In the genomic region with DNA sequence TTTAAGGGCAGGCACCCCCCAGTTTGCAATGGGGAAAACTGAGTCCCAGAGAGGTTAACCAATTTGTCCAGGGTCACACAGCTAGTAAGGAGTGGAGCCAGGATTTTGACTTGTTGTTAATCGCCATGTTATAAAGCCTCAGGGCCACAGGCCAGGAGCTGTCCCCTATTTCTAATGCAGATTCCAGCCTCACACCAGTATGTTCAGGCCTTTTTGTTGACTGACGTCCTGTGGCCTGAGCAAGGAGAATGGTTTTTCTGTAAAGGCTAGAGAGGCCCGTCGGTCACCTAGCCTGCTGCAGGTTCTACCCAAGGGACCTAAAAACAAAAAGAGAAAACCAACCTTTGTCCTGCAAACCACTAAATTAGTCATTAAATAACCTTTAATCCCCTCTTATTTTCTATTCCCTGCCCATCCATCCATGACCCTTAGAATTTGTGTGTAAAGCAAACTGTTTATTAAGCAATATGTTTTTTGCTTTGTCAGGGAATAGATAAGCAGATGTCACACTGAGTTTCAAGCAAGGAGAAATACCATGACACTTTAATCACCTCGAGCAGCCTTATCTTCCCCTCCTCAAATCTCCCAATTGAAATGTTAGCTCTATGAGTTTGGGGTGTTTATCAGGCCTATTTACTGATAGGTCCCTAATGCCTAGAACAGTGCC, we compare ENCODE assay signal across 1 cellular context.
A peak's percentile ranks its signal among the peaks of the same experiment; 100 is the strongest.
TF ChIP-seq lines count a peak whose summit lies in the region.

No MANE protein-coding gene starts in this region.

TF ChIP-seq in HepG2, 621 proteins besides CTCF, POLR2A, EP300 and RAD21 (continued from another document and continues in another):
- TF ChIP-seq ZBTB46 (CRISPR knock-in tag; IDR thresholded peaks at IDR 0.05; ENCODE audit: borderline replicate concordance) (no peak), ZBTB40 (IDR thresholded peaks at IDR 0.05) (no peak), ZBTB40 (CRISPR knock-in tag; IDR thresholded peaks at IDR 0.05) (0 out of 2 replicates have a peak, but pooled peaks have one; percentile 11), RARG (CRISPR knock-in tag; IDR thresholded peaks at IDR 0.05; ENCODE audit: low read depth) (no peak), ZFP41 (CRISPR knock-in tag; IDR thresholded peaks at IDR 0.05; ENCODE audit: borderline replicate concordance) (no peak), GABPB1 (CRISPR knock-in tag; IDR thresholded peaks at IDR 0.05) (no peak), KLF9 (CRISPR knock-in tag; IDR thresholded peaks at IDR 0.05; ENCODE audit: low read depth) (no peak), SOX6 (IDR thresholded peaks at IDR 0.05) (no peak), SOX6 (CRISPR knock-in tag; IDR thresholded peaks at IDR 0.05) (peak; percentile 82), MAFF (IDR thresholded peaks at IDR 0.05; ENCODE audit: low read depth, low read length) (peak; percentile 91), AHDC1 (CRISPR knock-in tag; IDR thresholded peaks at IDR 0.05; ENCODE audit: borderline replicate concordance) (no peak), ZNF574 (CRISPR knock-in tag; IDR thresholded peaks at IDR 0.05) (peak; percentile 86), KMT2A (CRISPR knock-in tag; IDR thresholded peaks at IDR 0.05) (no peak; the same call in 1 of the 2 replicates), ZNF556 (CRISPR knock-in tag; IDR thresholded peaks at IDR 0.05; ENCODE audit: borderline replicate concordance) (no peak), MIER2 (CRISPR knock-in tag; IDR thresholded peaks at IDR 0.05) (no peak), ASH2L (IDR thresholded peaks at IDR 0.05; ENCODE audit: insufficient read length, low read depth, low read length) (no peak), MTF1 (CRISPR knock-in tag; IDR thresholded peaks at IDR 0.05) (no peak), ZFP62 (CRISPR knock-in tag; IDR thresholded peaks at IDR 0.05) (no peak), ZNF564 (CRISPR knock-in tag; IDR thresholded peaks at IDR 0.05) (no peak), AHR (CRISPR knock-in tag; IDR thresholded peaks at IDR 0.05) (no peak), ZNF382 (CRISPR knock-in tag; IDR thresholded peaks at IDR 0.05; ENCODE audit: borderline replicate concordance) (no peak), ZNF326 (CRISPR knock-in tag; IDR thresholded peaks at IDR 0.05; ENCODE audit: borderline replicate concordance) (no peak), NFIC (IDR thresholded peaks at IDR 0.05; ENCODE audit: low read length) (0 out of 2 replicates have a peak, but pooled peaks have one; percentile 41), ZNF549 (CRISPR knock-in tag; IDR thresholded peaks at IDR 0.05) (no peak), NFYC (CRISPR knock-in tag; IDR thresholded peaks at IDR 0.05) (no peak), EZH2 (conservative IDR thresholded peaks at IDR 0.05; ENCODE audit: low read depth, low read length) (no peak), ZNF883 (CRISPR knock-in tag; IDR thresholded peaks at IDR 0.05; ENCODE audit: not compliant biosample characterization) (no peak)
- TF ChIP-seq, protein P1, sequence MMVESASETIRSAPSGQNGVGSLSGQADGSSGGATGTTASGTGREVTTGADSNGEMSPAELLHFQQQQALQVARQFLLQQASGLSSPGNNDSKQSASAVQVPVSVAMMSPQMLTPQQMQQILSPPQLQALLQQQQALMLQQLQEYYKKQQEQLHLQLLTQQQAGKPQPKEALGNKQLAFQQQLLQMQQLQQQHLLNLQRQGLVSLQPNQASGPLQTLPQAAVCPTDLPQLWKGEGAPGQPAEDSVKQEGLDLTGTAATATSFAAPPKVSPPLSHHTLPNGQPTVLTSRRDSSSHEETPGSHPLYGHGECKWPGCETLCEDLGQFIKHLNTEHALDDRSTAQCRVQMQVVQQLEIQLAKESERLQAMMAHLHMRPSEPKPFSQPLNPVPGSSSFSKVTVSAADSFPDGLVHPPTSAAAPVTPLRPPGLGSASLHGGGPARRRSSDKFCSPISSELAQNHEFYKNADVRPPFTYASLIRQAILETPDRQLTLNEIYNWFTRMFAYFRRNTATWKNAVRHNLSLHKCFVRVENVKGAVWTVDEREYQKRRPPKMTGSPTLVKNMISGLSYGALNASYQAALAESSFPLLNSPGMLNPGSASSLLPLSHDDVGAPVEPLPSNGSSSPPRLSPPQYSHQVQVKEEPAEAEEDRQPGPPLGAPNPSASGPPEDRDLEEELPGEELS (CRISPR knock-in tag; IDR thresholded peaks at IDR 0.05), result peak; percentile 94
- TF ChIP-seq, protein P2, sequence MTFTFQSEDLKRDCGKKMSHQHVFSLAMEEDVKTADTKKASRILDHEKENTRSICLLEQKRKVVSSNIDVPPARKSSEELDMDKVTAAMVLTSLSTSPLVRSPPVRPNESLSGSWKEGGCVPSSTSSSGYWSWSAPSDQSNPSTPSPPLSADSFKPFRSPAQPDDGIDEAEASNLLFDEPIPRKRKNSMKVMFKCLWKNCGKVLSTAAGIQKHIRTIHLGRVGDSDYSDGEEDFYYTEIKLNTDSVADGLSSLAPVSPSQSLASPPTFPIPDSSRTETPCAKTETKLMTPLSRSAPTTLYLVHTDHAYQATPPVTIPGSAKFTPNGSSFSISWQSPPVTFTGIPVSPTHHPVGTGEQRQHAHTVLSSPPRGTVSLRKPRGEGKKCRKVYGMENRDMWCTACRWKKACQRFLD (CRISPR knock-in tag; IDR thresholded peaks at IDR 0.05; ENCODE audit: borderline replicate concordance), result no peak
- TF ChIP-seq, protein P3, sequence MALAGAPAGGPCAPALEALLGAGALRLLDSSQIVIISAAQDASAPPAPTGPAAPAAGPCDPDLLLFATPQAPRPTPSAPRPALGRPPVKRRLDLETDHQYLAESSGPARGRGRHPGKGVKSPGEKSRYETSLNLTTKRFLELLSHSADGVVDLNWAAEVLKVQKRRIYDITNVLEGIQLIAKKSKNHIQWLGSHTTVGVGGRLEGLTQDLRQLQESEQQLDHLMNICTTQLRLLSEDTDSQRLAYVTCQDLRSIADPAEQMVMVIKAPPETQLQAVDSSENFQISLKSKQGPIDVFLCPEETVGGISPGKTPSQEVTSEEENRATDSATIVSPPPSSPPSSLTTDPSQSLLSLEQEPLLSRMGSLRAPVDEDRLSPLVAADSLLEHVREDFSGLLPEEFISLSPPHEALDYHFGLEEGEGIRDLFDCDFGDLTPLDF (CRISPR knock-in tag; IDR thresholded peaks at IDR 0.05), result no peak
